10 cellular contexts compared by ENCODE assay signal in genomic region chr3:191412764-191413163, GRCh38. TPM values are rescaled to one million over a fixed set of nuclear protein-coding genes. Genes with fewer than 3 reads are reported as not detected.
DNase-seq lines count a peak whose midpoint lies in the region; ATAC-seq and TF ChIP-seq lines count a peak whose summit lies in the region.
"Had no signal": no experiment of that assay in that cellular context is flagged by ENCODE, and none has a peak within 500 bp of the region (broad histone marks: within the 10 kb centered on the region; RNA-seq: fewer than 3 reads in every experiment).

No MANE protein-coding gene starts in this region.

- no peak for TF ChIP-seq POLR2A in breast epithelium (IDR thresholded peaks at IDR 0.05)

- H3K27me3 ChIP-seq in breast epithelium (no peaks in the 10 kb centered on the region), adipocyte (replicated peaks; ENCODE audit: control insufficient read depth, insufficient read depth, low read length) (no peaks in the 10 kb centered on the region)

- H3K9me3 ChIP-seq in breast epithelium (peaks cover 5 to 12% of the 10 kb centered on the region in 2 donors), adipocyte (ENCODE audit: control insufficient read depth, low read length) (peaks cover 14% of the 10 kb centered on the region)

- CTCF ChIA-PET in MCF 10A (lab: Yijun Ruan, JAX) = interaction anchor here (2.4 kb wide), 1 partner anchor 1031 kb away, joined by 13 read pairs; no protein-coding TSS in a partner anchor

- H3K36me3 Mint-ChIP-seq in MCF 10A (ENCODE audit: insufficient read depth, unreplicated experiment) (no peaks in the 10 kb centered on the region), glutamatergic neuron (ENCODE audit: unreplicated experiment) (peaks cover 17% of the 10 kb centered on the region)
- H3K36me3 Mint-ChIP-seq in stimulated activated effector memory CD8-positive, alpha-beta T cell treated with anti-CD3 and anti-CD28 coated beads, Interleukin-12 subunit alpha, Interleukin-12 subunit beta, amount 100 ng/mL, for 72 hours = no peaks in the 10 kb centered on the region

- H3K4me3 Mint-ChIP-seq in MCF 10A (ENCODE audit: unreplicated experiment) = no peak overlapping the region
- no peak overlapping the region for H3K4me3 Mint-ChIP-seq in glutamatergic neuron (ENCODE audit: unreplicated experiment)
- no peak overlapping the region for H3K4me3 Mint-ChIP-seq in stimulated activated effector memory CD8-positive, alpha-beta T cell treated with anti-CD3 and anti-CD28 coated beads, Interleukin-12 subunit alpha, Interleukin-12 subunit beta, amount 100 ng/mL, for 72 hours
- H3K4me3 Mint-ChIP-seq: B cell had no signal

- BruUV-seq in MCF 10A (replicated peaks; lab: Mats Ljungman, UMichigan) = no TSS peak

- TF ChIP-seq CTCF in MCF 10A (IDR thresholded peaks at IDR 0.05; ENCODE audit: unreplicated experiment) (no peak), breast epithelium (IDR thresholded peaks at IDR 0.05) (no peak), glutamatergic neuron (IDR thresholded peaks at IDR 0.05; ENCODE audit: partially characterized antibody, unreplicated experiment) (no peak)

- ATAC-seq in GM18517 (IDR thresholded peaks at IDR 0.05; ENCODE audit: unreplicated experiment) (no peak), GM21367 (IDR thresholded peaks at IDR 0.05; ENCODE audit: unreplicated experiment) (no peak), GM21576 (IDR thresholded peaks at IDR 0.05; ENCODE audit: unreplicated experiment) (no peak)
- ATAC-seq in stimulated activated effector memory CD8-positive, alpha-beta T cell treated with anti-CD3 and anti-CD28 coated beads, Interleukin-12 subunit alpha, Interleukin-12 subunit beta, amount 100 ng/mL, for 72 hours = no peak

- H3K27ac ChIP-seq in breast epithelium = no peak overlapping the region

- DNase-seq in MCF 10A (ENCODE audit: unreplicated experiment) (peak; percentile 77), breast epithelium (ENCODE audit: low spot score in 2 of 2) (no peak), adipocyte (ENCODE audit: low read depth) (peak; percentile 84), glutamatergic neuron (peak; percentile 30)
- DNase-seq in stimulated activated effector memory CD8-positive, alpha-beta T cell treated with anti-CD3 and anti-CD28 coated beads, Interleukin-12 subunit alpha, Interleukin-12 subunit beta, amount 100 ng/mL, for 72 hours (ENCODE audit: low spot score in 2 of 2) = no peak

- H3K4me1 Mint-ChIP-seq in MCF 10A (ENCODE audit: insufficient read depth, unreplicated experiment) (peaks cover 12% of the 10 kb centered on the region), glutamatergic neuron (ENCODE audit: low read depth, unreplicated experiment) (peaks cover 10% of the 10 kb centered on the region)
- H3K4me1 Mint-ChIP-seq in stimulated activated effector memory CD8-positive, alpha-beta T cell treated with anti-CD3 and anti-CD28 coated beads, Interleukin-12 subunit alpha, Interleukin-12 subunit beta, amount 100 ng/mL, for 72 hours = no peaks in the 10 kb centered on the region

- H3K27ac Mint-ChIP-seq in MCF 10A (ENCODE audit: low read depth, unreplicated experiment) (peak overlapping the region; percentile 57), glutamatergic neuron (ENCODE audit: unreplicated experiment) (peak overlapping the region; percentile 80)
- no peak overlapping the region for H3K27ac Mint-ChIP-seq in stimulated activated effector memory CD8-positive, alpha-beta T cell treated with anti-CD3 and anti-CD28 coated beads, Interleukin-12 subunit alpha, Interleukin-12 subunit beta, amount 100 ng/mL, for 72 hours
- H3K27ac Mint-ChIP-seq: B cell had no signal

- H3K4me1 ChIP-seq in breast epithelium (no peaks in the 10 kb centered on the region), adipocyte (ENCODE audit: control insufficient read depth, insufficient read depth, low read length) (peaks cover 3% of the 10 kb centered on the region)

- H3K36me3 ChIP-seq in breast epithelium (no peaks in the 10 kb centered on the region), adipocyte (ENCODE audit: control insufficient read depth, insufficient read depth, low read length, severe bottlenecking) (no peaks in the 10 kb centered on the region)

- no peaks in the 10 kb centered on the region for H3K27me3 Mint-ChIP-seq in MCF 10A (ENCODE audit: insufficient read depth, unreplicated experiment)
- H3K27me3 Mint-ChIP-seq in glutamatergic neuron (ENCODE audit: unreplicated experiment) = peaks cover 3% of the 10 kb centered on the region
- H3K27me3 Mint-ChIP-seq: B cell had no signal

- H3K9ac ChIP-seq in adipocyte (ENCODE audit: low read length) = no peak overlapping the region

- H3K9me3 Mint-ChIP-seq in MCF 10A (ENCODE audit: unreplicated experiment) (peaks cover 7% of the 10 kb centered on the region), glutamatergic neuron (ENCODE audit: unreplicated experiment) (peaks cover 4% of the 10 kb centered on the region)
- peaks cover 5% of the 10 kb centered on the region for H3K9me3 Mint-ChIP-seq in stimulated activated effector memory CD8-positive, alpha-beta T cell treated with anti-CD3 and anti-CD28 coated beads, Interleukin-12 subunit alpha, Interleukin-12 subunit beta, amount 100 ng/mL, for 72 hours

- intact Hi-C loops in MCF 10A (cut with micrococcal nuclease) (loop anchor here (10.0 kb wide), 2 partner anchors 772 to 922 kb away; no protein-coding TSS in a partner anchor), breast epithelium (cut with DNase I; ENCODE audit: low total_unique reads) (no loop called here)

- H3K4me3 ChIP-seq in breast epithelium (no peak overlapping the region), adipocyte (ENCODE audit: low read length) (no peak overlapping the region)

- POLR2A ChIA-PET in MCF 10A (lab: Yijun Ruan, JAX) = interaction anchor here (0.7 kb wide), 1 partner anchor 1023 kb away, joined by 3 read pairs; no protein-coding TSS in a partner anchor

RNA-seq across cellular contexts. Expression of gene PYDC2, which starts 48.2 kb away (rescaled TPM):
- total RNA-seq in MCF 10A (2022) = not detected in 2 replicates
- total RNA-seq in breast epithelium = not detected
- total RNA-seq in glutamatergic neuron (ENCODE audit: unreplicated experiment) = not detected
- total RNA-seq: B cell, skeletal muscle tissue had no signal

Comparison
In these comparisons a context has a peak if more than half of its experiments do, and no peak if none do; other contexts are left out.
1. DNase-seq: peak in MCF 10A (single experiment), adipocyte (single experiment) and glutamatergic neuron (single experiment); none in breast epithelium (0 of 2) and stimulated activated effector memory CD8-positive, alpha-beta T cell treated with anti-CD3 and anti-CD28 coated beads, Interleukin-12 subunit alpha, Interleukin-12 subunit beta, amount 100 ng/mL, for 72 hours (0 of 2).